Comparison of ENCODE assay signal across 1 cellular context in the genomic region with DNA sequence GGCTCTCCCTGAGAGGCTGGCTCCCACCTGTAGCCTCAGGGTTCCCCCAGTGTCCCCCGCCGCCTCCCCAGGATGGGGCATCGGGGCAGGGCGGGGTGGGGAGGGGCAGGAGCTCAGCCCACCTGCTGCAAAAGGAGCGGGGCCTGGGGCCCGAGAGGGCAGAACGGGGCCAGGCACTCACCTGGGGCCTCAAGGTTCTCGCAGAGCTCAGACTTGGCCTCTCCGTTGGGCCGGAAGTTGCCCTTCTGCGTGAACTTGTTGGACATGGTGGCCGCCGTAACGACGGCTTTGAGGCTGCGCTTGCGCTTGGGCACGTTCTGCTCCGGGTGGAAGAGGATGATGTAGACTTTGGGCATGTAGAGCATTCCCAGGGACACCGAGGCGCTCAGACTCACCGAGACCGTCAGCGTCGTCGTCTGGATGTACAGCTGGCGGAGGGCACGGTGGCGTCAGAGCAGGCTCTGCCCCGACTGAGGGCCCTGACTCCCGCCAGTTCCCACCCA.
TF ChIP-seq lines count a peak whose summit lies in the region.

No MANE protein-coding gene starts in this region.

TF ChIP-seq in SK-N-SH treated with all-trans-retinoic acid at 6 μM for 48 hours, 23 proteins besides CTCF, POLR2A, EP300 and RAD21 (continued from another document):
- TF ChIP-seq, protein P1, sequence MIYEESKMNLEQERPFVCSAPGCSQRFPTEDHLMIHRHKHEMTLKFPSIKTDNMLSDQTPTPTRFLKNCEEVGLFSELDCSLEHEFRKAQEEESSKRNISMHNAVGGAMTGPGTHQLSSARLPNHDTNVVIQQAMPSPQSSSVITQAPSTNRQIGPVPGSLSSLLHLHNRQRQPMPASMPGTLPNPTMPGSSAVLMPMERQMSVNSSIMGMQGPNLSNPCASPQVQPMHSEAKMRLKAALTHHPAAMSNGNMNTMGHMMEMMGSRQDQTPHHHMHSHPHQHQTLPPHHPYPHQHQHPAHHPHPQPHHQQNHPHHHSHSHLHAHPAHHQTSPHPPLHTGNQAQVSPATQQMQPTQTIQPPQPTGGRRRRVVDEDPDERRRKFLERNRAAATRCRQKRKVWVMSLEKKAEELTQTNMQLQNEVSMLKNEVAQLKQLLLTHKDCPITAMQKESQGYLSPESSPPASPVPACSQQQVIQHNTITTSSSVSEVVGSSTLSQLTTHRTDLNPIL (CRISPR knock-in tag; IDR thresholded peaks at IDR 0.05; ENCODE audit: low read depth): no peak
- TF ChIP-seq GLIS3 (CRISPR knock-in tag; IDR thresholded peaks at IDR 0.05) (no peak), ZNF565 (CRISPR knock-in tag; conservative IDR thresholded peaks at IDR 0.05; ENCODE audit: low read depth) (no peak), OSR1 (CRISPR knock-in tag; IDR thresholded peaks at IDR 0.05) (no peak), SNAI2 (CRISPR knock-in tag; IDR thresholded peaks at IDR 0.05) (no peak), BACH2 (CRISPR knock-in tag; IDR thresholded peaks at IDR 0.05; ENCODE audit: borderline replicate concordance) (no peak), ZNF8 (CRISPR knock-in tag; IDR thresholded peaks at IDR 0.05) (no peak), ESRRG (CRISPR knock-in tag; IDR thresholded peaks at IDR 0.05) (no peak)
- TF ChIP-seq, protein P2, sequence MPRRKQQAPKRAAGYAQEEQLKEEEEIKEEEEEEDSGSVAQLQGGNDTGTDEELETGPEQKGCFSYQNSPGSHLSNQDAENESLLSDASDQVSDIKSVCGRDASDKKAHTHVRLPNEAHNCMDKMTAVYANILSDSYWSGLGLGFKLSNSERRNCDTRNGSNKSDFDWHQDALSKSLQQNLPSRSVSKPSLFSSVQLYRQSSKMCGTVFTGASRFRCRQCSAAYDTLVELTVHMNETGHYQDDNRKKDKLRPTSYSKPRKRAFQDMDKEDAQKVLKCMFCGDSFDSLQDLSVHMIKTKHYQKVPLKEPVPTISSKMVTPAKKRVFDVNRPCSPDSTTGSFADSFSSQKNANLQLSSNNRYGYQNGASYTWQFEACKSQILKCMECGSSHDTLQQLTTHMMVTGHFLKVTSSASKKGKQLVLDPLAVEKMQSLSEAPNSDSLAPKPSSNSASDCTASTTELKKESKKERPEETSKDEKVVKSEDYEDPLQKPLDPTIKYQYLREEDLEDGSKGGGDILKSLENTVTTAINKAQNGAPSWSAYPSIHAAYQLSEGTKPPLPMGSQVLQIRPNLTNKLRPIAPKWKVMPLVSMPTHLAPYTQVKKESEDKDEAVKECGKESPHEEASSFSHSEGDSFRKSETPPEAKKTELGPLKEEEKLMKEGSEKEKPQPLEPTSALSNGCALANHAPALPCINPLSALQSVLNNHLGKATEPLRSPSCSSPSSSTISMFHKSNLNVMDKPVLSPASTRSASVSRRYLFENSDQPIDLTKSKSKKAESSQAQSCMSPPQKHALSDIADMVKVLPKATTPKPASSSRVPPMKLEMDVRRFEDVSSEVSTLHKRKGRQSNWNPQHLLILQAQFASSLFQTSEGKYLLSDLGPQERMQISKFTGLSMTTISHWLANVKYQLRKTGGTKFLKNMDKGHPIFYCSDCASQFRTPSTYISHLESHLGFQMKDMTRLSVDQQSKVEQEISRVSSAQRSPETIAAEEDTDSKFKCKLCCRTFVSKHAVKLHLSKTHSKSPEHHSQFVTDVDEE (CRISPR knock-in tag; IDR thresholded peaks at IDR 0.05): no peak
